1 cellular context compared by ENCODE assay signal in the genomic region with DNA sequence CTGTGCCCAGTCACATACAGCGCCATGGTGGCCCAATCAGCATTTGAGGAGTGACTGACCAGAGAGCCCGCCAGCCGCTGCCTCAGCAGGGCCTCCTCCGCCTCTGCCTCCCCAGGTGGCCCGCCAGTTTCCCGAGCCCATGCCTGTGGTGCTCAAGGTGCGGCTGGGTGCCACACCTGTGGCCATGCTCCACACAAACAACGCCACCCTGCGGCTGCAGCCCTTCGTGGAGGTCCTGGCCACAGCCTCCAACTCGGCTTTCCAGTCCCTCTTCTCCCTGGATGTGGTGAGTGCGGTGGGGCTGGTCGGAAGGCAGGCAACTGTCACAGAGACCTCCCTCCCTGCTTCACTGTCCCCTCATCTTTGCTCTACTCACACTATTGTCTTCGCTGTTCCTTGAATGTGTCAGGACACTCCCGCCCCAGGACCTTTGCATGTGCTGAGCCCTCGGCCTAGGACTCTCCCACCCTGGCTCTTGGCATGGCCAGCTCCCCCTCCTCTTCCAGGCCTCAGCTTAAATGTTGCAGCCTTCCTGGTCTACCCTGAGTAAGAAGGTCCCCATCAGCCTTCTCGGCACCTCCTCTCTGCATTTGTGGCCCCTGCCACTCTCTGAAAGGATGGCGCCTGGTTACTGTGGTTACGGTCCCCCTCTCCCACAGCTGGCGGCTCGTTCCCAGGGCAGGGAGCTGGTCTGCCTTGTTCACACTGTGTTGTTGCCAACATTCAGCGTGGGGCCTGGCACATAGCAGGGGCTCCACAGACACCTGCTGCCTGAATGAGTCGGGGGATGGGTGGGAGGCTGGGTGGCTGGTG.
TF ChIP-seq lines count a peak whose summit lies in the region.

No MANE protein-coding gene starts in this region.

TF ChIP-seq in H1, 55 proteins besides CTCF, POLR2A, EP300 and RAD21:
- TF ChIP-seq RFX5 (IDR thresholded peaks at IDR 0.05; ENCODE audit: borderline replicate concordance, low read depth, low read length) (no peak), KDM1A (IDR thresholded peaks at IDR 0.05; ENCODE audit: borderline replicate concordance, low read length) (peak; percentile 9; the same call in 1 of the 2 replicates)
